19 cellular contexts compared by ENCODE assay signal in the genomic region with DNA sequence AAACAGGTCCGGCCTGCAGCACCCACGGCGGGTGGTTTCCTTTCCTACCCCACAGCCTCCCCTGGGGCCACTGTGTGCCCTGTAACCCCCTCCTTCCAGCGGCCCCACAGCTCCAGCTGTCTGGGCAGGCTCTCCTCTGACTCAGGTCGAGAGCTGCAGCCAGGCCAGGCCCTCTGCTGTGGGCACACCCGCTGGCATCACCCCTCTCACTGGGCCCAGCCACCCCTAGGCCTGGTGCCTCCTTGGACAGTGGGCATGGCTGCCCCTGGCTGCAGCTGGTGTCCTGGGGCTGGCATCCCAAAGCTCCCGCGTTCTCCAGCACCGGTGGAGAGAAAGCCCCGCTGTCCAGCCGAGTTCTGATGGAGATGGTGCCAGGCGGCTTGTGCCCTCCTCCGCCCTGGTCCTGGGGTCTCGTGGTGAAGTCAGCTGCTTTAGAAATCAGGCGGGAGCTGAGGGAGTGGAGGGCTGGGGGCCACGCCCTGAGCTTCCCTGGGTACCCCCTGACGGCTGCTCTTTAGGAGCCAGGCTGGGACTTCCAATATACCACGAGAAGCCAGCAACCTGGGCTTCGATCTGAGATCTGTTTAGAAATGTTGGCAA.
"Had no signal": no experiment of that assay in that cellular context is flagged by ENCODE, and none has a peak within 500 bp of the region (broad histone marks: within the 10 kb centered on the region; RNA-seq: fewer than 3 reads in every experiment).

No MANE protein-coding gene starts in this region.

- H3K4me2 ChIP-seq: neural progenitor cell, smooth muscle cell had no signal

- H3K9me3 Mint-ChIP-seq: activated CD4-positive, alpha-beta T cell treated with anti-CD3 and anti-CD28 coated beads, Interleukin-2, amount 10 ng/mL, durations not matched to agents 24 days and 14 days; activated naive CD4-positive, alpha-beta T cell treated with anti-CD3 and anti-CD28 coated beads for 36 hours; activated T-helper 17 cell treated with anti-CD3 and anti-CD28 coated beads, Interleukin-2, amount 50 U/mL, for 72 hours; neural progenitor cell; T-cell had no signal

- H3K4me1 ChIP-seq: body of pancreas, neural progenitor cell, testis had no signal

- H3K27ac ChIP-seq: body of pancreas, dorsolateral prefrontal cortex, neural progenitor cell, ovary, testis had no signal

- H3K9ac ChIP-seq: neural progenitor cell had no signal

- H3K27me3 ChIP-seq: body of pancreas, neural progenitor cell, ovary, testis had no signal

- H3K4me1 Mint-ChIP-seq: activated CD4-positive, alpha-beta T cell treated with anti-CD3 and anti-CD28 coated beads, Interleukin-2, amount 10 ng/mL, durations not matched to agents 24 days and 14 days; neural progenitor cell; stimulated activated memory B cell treated with anti-CD40 and anti-IgM and Interleukin-4, amounts not matched to agents 10 μg/mL and 1 μg/mL and 100 μg/mL, for 72 hours; T-cell had no signal

- H3K4me3 ChIP-seq: body of pancreas, dorsolateral prefrontal cortex, neural progenitor cell, ovary, smooth muscle cell, testis had no signal

- H3K27ac Mint-ChIP-seq: activated CD4-positive, alpha-beta T cell treated with anti-CD3 and anti-CD28 coated beads, Interleukin-2, amount 10 ng/mL, durations not matched to agents 24 days and 14 days; activated naive CD4-positive, alpha-beta T cell treated with anti-CD3 and anti-CD28 coated beads for 36 hours; activated T-helper 17 cell treated with anti-CD3 and anti-CD28 coated beads, Interleukin-2, amount 50 U/mL, for 72 hours; stimulated activated memory B cell treated with anti-CD40 and anti-IgM and Interleukin-4, amounts not matched to agents 10 μg/mL and 1 μg/mL and 100 μg/mL, for 72 hours; T-cell had no signal

- H3K4me3 Mint-ChIP-seq: activated CD4-positive, alpha-beta T cell treated with anti-CD3 and anti-CD28 coated beads, Interleukin-2, amount 10 ng/mL, durations not matched to agents 24 days and 14 days; activated naive CD4-positive, alpha-beta T cell treated with anti-CD3 and anti-CD28 coated beads for 36 hours; activated T-helper 17 cell treated with anti-CD3 and anti-CD28 coated beads, Interleukin-2, amount 50 U/mL, for 72 hours; neural progenitor cell; stimulated activated memory B cell treated with anti-CD40 and anti-IgM and Interleukin-4, amounts not matched to agents 10 μg/mL and 1 μg/mL and 100 μg/mL, for 72 hours; T-cell had no signal

- H3K36me3 Mint-ChIP-seq: neural progenitor cell, T-cell had no signal

- DNase-seq: activated CD4-positive, alpha-beta T cell treated with anti-CD3 and anti-CD28 coated beads, Interleukin-2, amount 10 ng/mL, durations not matched to agents 24 days and 14 days; activated naive CD4-positive, alpha-beta T cell treated with anti-CD3 and anti-CD28 coated beads for 36 hours; body of pancreas; caudate nucleus; hypothalamus; mammary epithelial cell; stimulated activated CD4-positive, alpha-beta T cell treated with anti-CD3 and anti-CD28 coated beads, Interleukin-4, amount 100 ng/mL, for 1 hour; T-cell; T1000; testis had no signal

- FAIRE-seq: keratinocyte had no signal

- ATAC-seq: activated T-helper 17 cell treated with anti-CD3 and anti-CD28 coated beads, Interleukin-2, amount 50 U/mL, for 72 hours; left lobe of liver; sciatic nerve; stimulated activated memory B cell treated with anti-CD40 and anti-IgM and Interleukin-4, amounts not matched to agents 10 μg/mL and 1 μg/mL and 100 μg/mL, for 72 hours; T-cell had no signal

- H3K36me3 ChIP-seq: neural progenitor cell, ovary had no signal

- H2AFZ ChIP-seq: neural progenitor cell had no signal

- H3K9me3 ChIP-seq: body of pancreas, ovary, testis had no signal
